ENCODE assay signal across 1 cellular context in the genomic region with DNA sequence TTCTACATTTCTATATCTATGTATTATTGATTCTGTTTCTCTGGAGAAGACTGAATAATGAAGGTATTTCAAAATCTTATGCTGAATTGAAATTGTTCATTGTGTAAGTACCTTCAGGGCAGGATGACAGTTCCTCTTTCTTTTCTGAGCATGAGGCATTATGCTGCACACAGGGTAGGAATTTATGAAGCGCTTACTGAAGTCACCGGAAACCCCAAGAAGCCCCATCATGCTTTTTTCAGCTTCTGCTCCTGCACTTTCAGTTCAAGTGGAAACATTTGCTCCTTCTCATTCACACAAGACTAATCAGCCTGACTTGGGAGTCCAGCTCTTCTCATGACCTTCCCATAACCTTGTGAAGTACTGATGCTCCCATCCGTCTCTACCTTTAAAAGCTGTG.
TF ChIP-seq lines count a peak whose summit lies in the region.

No MANE protein-coding gene starts in this region.

TF ChIP-seq in SK-N-SH, 30 proteins besides CTCF, POLR2A, EP300 and RAD21 (continued from another document):
- TF ChIP-seq REST (IDR thresholded peaks at IDR 0.05; ENCODE audit: low read depth, low read length): no peak
- no peak for TF ChIP-seq RFX5 (IDR thresholded peaks at IDR 0.05; ENCODE audit: low read length)
- TF ChIP-seq SIN3A (IDR thresholded peaks at IDR 0.05; ENCODE audit: borderline replicate concordance, low read depth, low read length): no peak
- no peak for TF ChIP-seq RXRA (IDR thresholded peaks at IDR 0.05; ENCODE audit: borderline replicate concordance, low read depth)
- TF ChIP-seq, protein P1, sequence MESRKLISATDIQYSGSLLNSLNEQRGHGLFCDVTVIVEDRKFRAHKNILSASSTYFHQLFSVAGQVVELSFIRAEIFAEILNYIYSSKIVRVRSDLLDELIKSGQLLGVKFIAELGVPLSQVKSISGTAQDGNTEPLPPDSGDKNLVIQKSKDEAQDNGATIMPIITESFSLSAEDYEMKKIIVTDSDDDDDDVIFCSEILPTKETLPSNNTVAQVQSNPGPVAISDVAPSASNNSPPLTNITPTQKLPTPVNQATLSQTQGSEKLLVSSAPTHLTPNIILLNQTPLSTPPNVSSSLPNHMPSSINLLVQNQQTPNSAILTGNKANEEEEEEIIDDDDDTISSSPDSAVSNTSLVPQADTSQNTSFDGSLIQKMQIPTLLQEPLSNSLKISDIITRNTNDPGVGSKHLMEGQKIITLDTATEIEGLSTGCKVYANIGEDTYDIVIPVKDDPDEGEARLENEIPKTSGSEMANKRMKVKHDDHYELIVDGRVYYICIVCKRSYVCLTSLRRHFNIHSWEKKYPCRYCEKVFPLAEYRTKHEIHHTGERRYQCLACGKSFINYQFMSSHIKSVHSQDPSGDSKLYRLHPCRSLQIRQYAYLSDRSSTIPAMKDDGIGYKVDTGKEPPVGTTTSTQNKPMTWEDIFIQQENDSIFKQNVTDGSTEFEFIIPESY (IDR thresholded peaks at IDR 0.05; ENCODE audit: borderline replicate concordance, low read depth): no peak
- no peak for TF ChIP-seq ELF1 (IDR thresholded peaks at IDR 0.05)
